In the genomic region with DNA sequence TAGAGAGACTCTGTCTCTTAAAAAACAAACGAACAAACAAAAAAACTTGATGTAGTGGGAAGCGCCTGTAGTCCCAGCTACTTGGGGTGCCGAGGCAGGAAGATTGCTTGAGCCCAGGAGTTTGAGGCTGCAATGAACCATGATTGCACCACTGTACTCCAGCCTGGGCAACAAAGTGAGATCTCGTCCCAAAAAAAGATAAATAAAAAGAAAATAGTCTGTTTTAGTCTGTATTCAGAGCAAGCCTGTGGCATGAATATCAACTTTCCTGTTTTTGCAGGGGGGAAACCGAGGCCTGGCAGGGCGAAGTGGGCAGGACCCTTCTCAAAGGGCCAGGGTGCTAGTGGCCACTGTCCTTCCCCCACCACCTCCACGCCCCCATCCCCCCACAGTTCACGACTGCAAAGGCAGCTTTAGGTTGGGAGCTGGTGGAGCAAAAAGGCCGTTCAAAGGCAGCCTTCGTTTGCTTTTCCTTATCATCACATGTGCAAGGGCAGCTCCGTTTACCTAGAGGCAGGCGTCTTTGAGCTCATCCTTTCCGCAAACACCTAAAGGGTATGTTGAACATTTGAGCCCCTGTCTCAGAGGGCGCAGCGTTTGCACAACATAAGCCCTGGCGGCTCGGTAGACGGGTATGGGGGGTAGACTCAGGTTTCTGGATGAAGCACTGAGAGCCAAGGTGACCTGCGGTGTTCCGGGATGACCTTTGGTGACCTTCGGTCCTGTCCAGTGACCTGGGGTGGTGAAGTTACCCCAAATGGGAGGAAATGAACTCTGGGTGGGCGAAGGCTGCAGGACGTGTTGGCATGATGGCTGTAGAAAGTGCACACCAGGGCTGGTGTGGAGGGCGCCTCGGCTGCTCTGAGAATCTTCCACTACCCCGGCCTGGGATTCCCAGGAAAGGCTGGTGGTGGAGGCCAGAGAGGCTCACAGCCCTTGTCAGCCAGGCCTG, we compare ENCODE assay signal across 1 cellular context.
TF ChIP-seq lines count a peak whose summit lies in the region.

No MANE protein-coding gene starts in this region.

TF ChIP-seq in HepG2, 621 proteins besides CTCF, POLR2A, EP300 and RAD21 (continued from another document and continues in another):
- TF ChIP-seq, protein P1, sequence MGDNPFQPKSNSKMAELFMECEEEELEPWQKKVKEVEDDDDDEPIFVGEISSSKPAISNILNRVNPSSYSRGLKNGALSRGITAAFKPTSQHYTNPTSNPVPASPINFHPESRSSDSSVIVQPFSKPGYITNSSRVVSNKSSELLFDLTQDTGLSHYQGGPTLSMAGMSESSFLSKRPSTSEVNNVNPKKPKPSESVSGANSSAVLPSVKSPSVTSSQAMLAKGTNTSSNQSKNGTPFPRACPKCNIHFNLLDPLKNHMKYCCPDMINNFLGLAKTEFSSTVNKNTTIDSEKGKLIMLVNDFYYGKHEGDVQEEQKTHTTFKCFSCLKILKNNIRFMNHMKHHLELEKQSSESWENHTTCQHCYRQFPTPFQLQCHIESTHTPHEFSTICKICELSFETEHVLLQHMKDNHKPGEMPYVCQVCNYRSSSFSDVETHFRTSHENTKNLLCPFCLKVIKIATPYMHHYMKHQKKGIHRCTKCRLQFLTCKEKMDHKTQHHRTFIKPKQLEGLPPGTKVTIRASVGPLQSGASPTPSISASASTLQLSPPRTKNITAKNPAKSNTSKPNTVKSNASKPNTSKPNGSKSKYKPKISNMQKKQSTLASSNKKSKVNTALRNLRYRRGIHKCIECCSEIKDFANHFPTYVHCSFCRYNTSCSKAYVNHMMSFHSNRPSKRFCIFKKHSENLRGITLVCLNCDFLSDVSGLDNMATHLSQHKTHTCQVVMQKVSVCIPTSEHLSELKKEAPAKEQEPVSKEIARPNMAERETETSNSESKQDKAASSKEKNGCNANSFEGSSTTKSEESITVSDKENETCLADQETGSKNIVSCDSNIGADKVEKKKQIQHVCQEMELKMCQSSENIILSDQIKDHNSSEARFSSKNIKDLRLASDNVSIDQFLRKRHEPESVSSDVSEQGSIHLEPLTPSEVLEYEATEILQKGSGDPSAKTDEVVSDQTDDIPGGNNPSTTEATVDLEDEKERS (CRISPR knock-in tag; IDR thresholded peaks at IDR 0.05) = peak; percentile 87; the same call in 1 of the 2 replicates
- TF ChIP-seq ZNF816 (CRISPR knock-in tag; IDR thresholded peaks at IDR 0.05; ENCODE audit: borderline replicate concordance) (no peak), SATB2 (CRISPR knock-in tag; IDR thresholded peaks at IDR 0.05) (no peak), ZNF672 (CRISPR knock-in tag; IDR thresholded peaks at IDR 0.05) (no peak), GATAD2A (CRISPR knock-in tag; IDR thresholded peaks at IDR 0.05) (peak; percentile 98), ZNF501 (CRISPR knock-in tag; IDR thresholded peaks at IDR 0.05) (peak; percentile 41; the same call in 1 of the 2 replicates), ATM (IDR thresholded peaks at IDR 0.05; ENCODE audit: borderline replicate concordance) (no peak), NR2F1 (CRISPR knock-in tag; IDR thresholded peaks at IDR 0.05) (peak; percentile 93 to 94), HIVEP1 (CRISPR knock-in tag; IDR thresholded peaks at IDR 0.05) (no peak), PCBP2 (optimal IDR thresholded peaks at IDR 0.05; ENCODE audit: low read depth, low read length, poor library complexity, severe bottlenecking) (no peak), RARA (CRISPR knock-in tag; IDR thresholded peaks at IDR 0.05) (peak; percentile 98), TBX3 (IDR thresholded peaks at IDR 0.05; ENCODE audit: borderline replicate concordance) (peak; percentile 91; the same call in 1 of the 2 replicates), AHR (CRISPR knock-in tag; IDR thresholded peaks at IDR 0.05) (0 out of 2 replicates have a peak, but pooled peaks have one; percentile 17), ZNF776 (CRISPR knock-in tag; IDR thresholded peaks at IDR 0.05) (no peak; the same call in 1 of the 2 replicates), NRL (CRISPR knock-in tag; IDR thresholded peaks at IDR 0.05; ENCODE audit: borderline replicate concordance) (no peak; the same call in 1 of the 2 replicates), YEATS2 (CRISPR knock-in tag; IDR thresholded peaks at IDR 0.05; ENCODE audit: borderline replicate concordance) (peak; percentile 51; the same call in 1 of the 2 replicates), ZNF660 (CRISPR knock-in tag; IDR thresholded peaks at IDR 0.05; ENCODE audit: borderline replicate concordance, low read depth) (no peak), TBL1XR1 (IDR thresholded peaks at IDR 0.05; ENCODE audit: borderline replicate concordance, low read length, partially characterized antibody) (peak; percentile 32), ZNF232 (CRISPR knock-in tag; IDR thresholded peaks at IDR 0.05; ENCODE audit: borderline replicate concordance) (peak; percentile 81; the same call in 1 of the 2 replicates), ZNF350 (CRISPR knock-in tag; IDR thresholded peaks at IDR 0.05; ENCODE audit: borderline replicate concordance, low read depth) (peak; percentile 74; the same call in 1 of the 2 replicates)
- TF ChIP-seq, protein P2, sequence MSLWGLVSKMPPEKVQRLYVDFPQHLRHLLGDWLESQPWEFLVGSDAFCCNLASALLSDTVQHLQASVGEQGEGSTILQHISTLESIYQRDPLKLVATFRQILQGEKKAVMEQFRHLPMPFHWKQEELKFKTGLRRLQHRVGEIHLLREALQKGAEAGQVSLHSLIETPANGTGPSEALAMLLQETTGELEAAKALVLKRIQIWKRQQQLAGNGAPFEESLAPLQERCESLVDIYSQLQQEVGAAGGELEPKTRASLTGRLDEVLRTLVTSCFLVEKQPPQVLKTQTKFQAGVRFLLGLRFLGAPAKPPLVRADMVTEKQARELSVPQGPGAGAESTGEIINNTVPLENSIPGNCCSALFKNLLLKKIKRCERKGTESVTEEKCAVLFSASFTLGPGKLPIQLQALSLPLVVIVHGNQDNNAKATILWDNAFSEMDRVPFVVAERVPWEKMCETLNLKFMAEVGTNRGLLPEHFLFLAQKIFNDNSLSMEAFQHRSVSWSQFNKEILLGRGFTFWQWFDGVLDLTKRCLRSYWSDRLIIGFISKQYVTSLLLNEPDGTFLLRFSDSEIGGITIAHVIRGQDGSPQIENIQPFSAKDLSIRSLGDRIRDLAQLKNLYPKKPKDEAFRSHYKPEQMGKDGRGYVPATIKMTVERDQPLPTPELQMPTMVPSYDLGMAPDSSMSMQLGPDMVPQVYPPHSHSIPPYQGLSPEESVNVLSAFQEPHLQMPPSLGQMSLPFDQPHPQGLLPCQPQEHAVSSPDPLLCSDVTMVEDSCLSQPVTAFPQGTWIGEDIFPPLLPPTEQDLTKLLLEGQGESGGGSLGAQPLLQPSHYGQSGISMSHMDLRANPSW (CRISPR knock-in tag; IDR thresholded peaks at IDR 0.05; ENCODE audit: borderline replicate concordance) = no peak
- TF ChIP-seq, protein P3, sequence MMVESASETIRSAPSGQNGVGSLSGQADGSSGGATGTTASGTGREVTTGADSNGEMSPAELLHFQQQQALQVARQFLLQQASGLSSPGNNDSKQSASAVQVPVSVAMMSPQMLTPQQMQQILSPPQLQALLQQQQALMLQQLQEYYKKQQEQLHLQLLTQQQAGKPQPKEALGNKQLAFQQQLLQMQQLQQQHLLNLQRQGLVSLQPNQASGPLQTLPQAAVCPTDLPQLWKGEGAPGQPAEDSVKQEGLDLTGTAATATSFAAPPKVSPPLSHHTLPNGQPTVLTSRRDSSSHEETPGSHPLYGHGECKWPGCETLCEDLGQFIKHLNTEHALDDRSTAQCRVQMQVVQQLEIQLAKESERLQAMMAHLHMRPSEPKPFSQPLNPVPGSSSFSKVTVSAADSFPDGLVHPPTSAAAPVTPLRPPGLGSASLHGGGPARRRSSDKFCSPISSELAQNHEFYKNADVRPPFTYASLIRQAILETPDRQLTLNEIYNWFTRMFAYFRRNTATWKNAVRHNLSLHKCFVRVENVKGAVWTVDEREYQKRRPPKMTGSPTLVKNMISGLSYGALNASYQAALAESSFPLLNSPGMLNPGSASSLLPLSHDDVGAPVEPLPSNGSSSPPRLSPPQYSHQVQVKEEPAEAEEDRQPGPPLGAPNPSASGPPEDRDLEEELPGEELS (CRISPR knock-in tag; IDR thresholded peaks at IDR 0.05) = peak; percentile 93
- TF ChIP-seq, protein P4, sequence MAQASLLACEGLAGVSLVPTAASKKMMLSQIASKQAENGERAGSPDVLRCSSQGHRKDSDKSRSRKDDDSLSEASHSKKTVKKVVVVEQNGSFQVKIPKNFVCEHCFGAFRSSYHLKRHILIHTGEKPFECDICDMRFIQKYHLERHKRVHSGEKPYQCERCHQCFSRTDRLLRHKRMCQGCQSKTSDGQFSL (CRISPR knock-in tag; IDR thresholded peaks at IDR 0.05) = peak; percentile 82; the same call in 1 of the 2 replicates
- TF ChIP-seq, protein P5, sequence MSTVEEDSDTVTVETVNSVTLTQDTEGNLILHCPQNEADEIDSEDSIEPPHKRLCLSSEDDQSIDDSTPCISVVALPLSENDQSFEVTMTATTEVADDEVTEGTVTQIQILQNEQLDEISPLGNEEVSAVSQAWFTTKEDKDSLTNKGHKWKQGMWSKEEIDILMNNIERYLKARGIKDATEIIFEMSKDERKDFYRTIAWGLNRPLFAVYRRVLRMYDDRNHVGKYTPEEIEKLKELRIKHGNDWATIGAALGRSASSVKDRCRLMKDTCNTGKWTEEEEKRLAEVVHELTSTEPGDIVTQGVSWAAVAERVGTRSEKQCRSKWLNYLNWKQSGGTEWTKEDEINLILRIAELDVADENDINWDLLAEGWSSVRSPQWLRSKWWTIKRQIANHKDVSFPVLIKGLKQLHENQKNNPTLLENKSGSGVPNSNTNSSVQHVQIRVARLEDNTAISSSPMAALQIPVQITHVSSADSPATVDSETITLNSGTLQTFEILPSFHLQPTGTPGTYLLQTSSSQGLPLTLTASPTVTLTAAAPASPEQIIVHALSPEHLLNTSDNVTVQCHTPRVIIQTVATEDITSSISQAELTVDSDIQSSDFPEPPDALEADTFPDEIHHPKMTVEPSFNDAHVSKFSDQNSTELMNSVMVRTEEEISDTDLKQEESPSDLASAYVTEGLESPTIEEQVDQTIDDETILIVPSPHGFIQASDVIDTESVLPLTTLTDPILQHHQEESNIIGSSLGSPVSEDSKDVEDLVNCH (CRISPR knock-in tag; IDR thresholded peaks at IDR 0.05) = 0 out of 2 replicates have a peak, but pooled peaks have one; percentile 53
- TF ChIP-seq, protein P6, sequence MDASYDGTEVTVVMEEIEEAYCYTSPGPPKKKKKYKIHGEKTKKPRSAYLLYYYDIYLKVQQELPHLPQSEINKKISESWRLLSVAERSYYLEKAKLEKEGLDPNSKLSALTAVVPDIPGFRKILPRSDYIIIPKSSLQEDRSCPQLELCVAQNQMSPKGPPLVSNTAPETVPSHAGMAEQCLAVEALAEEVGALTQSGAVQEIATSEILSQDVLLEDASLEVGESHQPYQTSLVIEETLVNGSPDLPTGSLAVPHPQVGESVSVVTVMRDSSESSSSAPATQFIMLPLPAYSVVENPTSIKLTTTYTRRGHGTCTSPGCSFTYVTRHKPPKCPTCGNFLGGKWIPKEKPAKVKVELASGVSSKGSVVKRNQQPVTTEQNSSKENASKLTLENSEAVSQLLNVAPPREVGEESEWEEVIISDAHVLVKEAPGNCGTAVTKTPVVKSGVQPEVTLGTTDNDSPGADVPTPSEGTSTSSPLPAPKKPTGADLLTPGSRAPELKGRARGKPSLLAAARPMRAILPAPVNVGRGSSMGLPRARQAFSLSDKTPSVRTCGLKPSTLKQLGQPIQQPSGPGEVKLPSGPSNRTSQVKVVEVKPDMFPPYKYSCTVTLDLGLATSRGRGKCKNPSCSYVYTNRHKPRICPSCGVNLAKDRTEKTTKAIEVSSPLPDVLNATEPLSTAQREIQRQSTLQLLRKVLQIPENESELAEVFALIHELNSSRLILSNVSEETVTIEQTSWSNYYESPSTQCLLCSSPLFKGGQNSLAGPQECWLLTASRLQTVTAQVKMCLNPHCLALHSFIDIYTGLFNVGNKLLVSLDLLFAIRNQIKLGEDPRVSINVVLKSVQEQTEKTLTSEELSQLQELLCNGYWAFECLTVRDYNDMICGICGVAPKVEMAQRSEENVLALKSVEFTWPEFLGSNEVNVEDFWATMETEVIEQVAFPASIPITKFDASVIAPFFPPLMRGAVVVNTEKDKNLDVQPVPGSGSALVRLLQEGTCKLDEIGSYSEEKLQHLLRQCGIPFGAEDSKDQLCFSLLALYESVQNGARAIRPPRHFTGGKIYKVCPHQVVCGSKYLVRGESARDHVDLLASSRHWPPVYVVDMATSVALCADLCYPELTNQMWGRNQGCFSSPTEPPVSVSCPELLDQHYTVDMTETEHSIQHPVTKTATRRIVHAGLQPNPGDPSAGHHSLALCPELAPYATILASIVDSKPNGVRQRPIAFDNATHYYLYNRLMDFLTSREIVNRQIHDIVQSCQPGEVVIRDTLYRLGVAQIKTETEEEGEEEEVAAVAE (CRISPR knock-in tag; IDR thresholded peaks at IDR 0.05; ENCODE audit: borderline replicate concordance) = peak; percentile 74; the same call in 1 of the 2 replicates
- TF ChIP-seq, protein P7, sequence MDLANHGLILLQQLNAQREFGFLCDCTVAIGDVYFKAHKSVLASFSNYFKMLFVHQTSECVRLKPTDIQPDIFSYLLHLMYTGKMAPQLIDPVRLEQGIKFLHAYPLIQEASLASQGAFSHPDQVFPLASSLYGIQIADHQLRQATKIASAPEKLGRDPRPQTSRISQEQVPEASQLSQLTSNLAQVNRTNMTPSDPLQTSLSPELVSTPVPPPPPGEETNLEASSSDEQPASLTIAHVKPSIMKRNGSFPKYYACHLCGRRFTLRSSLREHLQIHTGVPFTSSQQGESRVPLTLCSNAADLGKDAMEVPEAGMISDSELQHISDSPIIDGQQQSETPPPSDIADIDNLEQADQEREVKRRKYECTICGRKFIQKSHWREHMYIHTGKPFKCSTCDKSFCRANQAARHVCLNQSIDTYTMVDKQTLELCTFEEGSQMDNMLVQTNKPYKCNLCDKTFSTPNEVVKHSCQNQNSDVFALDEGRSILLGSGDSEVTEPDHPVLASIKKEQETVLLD (CRISPR knock-in tag; IDR thresholded peaks at IDR 0.05; ENCODE audit: low read depth) = 0 out of 2 replicates have a peak, but pooled peaks have one; percentile 50
